Comparison of ENCODE assay signal across 1 cellular context in the genomic region with DNA sequence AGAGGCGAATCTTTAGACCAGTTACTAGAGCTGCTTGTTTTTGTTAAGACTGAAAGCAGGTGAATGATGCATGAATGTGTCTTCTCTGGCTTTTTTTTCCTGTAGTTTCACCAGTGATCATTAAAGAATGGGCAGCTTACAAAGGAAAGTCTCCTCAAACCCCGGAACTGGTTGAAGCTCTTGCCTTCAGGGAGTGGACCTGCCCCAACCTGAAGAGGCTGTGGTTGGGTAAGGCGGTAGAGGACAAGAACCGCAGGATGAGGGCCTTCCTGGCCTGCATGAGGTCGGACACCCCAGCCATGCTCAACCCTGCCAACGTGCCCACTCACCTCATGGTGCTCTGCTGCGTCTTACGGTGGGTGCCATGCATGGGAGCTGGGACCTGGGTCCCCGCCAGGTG.
TF ChIP-seq lines count a peak whose summit lies in the region.

No MANE protein-coding gene starts in this region.

TF ChIP-seq in GM12878, 131 proteins besides CTCF, POLR2A, EP300 and RAD21 (continued from another document):
- TF ChIP-seq ZBTB40 (IDR thresholded peaks at IDR 0.05; ENCODE audit: borderline replicate concordance) (no peak), RFX5 (IDR thresholded peaks at IDR 0.05; ENCODE audit: low read depth, low read length) (no peak), E2F8 (IDR thresholded peaks at IDR 0.05; ENCODE audit: low read depth, partially characterized antibody) (no peak), KAT2A (conservative IDR thresholded peaks at IDR 0.05; ENCODE audit: control insufficient read depth, low read depth, low read length) (no peak), TAF1 (IDR thresholded peaks at IDR 0.05; ENCODE audit: borderline replicate concordance, low read depth, low read length) (no peak), SRF (IDR thresholded peaks at IDR 0.05; ENCODE audit: low read depth in 2 of 2, low read length in 2 of 2) (no peak), EED (IDR thresholded peaks at IDR 0.05; ENCODE audit: low read depth) (no peak), DPF2 (IDR thresholded peaks at IDR 0.05) (no peak), MXI1 (IDR thresholded peaks at IDR 0.05; ENCODE audit: low read depth, low read length) (no peak), RCOR1 (conservative IDR thresholded peaks at IDR 0.05; ENCODE audit: low read depth, low read length) (no peak), MLLT1 (IDR thresholded peaks at IDR 0.05) (no peak)
